In genomic region chr22:47355776-47356432, GRCh38 we compare ENCODE assay signal across 23 cellular contexts.
DNase-seq lines count a peak whose midpoint lies in the region; ATAC-seq lines count a peak whose summit lies in the region.
"Had no signal": no experiment of that assay in that cellular context is flagged by ENCODE, and none has a peak within 500 bp of the region (broad histone marks: within the 10 kb centered on the region; RNA-seq: fewer than 3 reads in every experiment).

No MANE protein-coding gene starts in this region.

- ATAC-seq in Right ventricle myocardium superior (ENCODE audit: poor library complexity), result no peak
- ATAC-seq: naive thymus-derived CD8-positive, alpha-beta T cell had no signal

- DNase-seq in cardiac septum (ENCODE audit: low spot score) (peak; percentile 61), Right ventricle myocardium superior (no peak), NCI-H69 (lab: John Stamatoyannopoulos, UW) (peak; percentile 37), islet precursor cell (peak; percentile 22), AG20443 (ENCODE audit: low spot score) (no peak), amniotic stem cell (lab: John Stamatoyannopoulos, UW) (no peak)
- no peak for DNase-seq in NK-92 treated with Interleukin-12 subunit alpha and Interleukin-12 subunit beta, amount 100 ng/mL, for 24 hours (lab: John Stamatoyannopoulos, UW)
- DNase-seq: activated CD4-positive, alpha-beta T cell treated with anti-CD3 and anti-CD28 coated beads for 48 hours; activated naive CD4-positive, alpha-beta T cell treated with anti-CD3 and anti-CD28 coated beads, Interleukin-2, amount 50 U/mL, for 16 hours; activated T-cell treated with anti-CD3 and anti-CD28 coated beads, Interleukin-2, amount 50 U/mL, for 48 hours; amygdala; C1 segment of cervical spinal cord; COR-L47; DND-41; effector CD8-positive, alpha-beta T cell; glutamatergic neuron; H9; IMR-90; midbrain; naive thymus-derived CD8-positive, alpha-beta T cell; NCI-H446; nucleus accumbens; transverse colon had no signal

- intact Hi-C loops in cardiac septum (cut with DNase I) (no loop called here), Right ventricle myocardium superior (cut with DNase I) (no loop called here)

Comparison
In these comparisons a context has a peak if more than half of its experiments do, and no peak if none do; other contexts are left out.
1. DNase-seq: peak in cardiac septum (single experiment), NCI-H69 (single experiment) and islet precursor cell (single experiment); none in Right ventricle myocardium superior (single experiment), NK-92 treated with Interleukin-12 subunit alpha and Interleukin-12 subunit beta, amount 100 ng/mL, for 24 hours (single experiment), AG20443 (single experiment) and amniotic stem cell (single experiment).